8 cellular contexts compared by ENCODE assay signal in the genomic region with DNA sequence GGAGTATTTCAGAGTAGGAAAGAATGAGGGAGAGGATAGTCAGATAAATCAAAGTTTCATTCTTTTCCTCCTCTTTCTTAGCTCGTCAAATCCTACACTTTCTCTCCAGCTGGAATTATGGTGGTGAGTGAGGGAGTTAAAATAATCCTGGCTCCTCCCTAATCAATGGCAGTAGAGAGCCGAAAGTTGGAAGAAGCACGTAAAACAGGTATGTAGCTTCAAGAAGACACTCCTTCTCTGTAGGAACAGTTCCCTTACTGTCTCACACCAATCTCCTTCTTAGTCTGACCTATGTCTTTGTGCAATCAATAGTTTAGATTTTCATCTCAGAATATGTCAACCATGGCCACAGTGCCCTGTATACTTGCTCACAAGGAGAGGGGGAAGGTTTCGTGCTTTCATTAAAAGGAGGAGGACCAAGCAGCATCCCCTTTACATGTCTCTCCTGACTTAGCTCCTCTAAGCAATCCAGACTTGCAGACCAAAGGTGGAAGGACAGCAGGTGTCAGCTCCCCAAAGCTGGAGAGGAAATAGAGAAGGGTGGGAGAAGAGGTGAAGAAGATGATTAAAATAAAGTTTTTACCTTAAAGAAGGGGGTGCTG. TPM values are rescaled to one million over a fixed set of nuclear protein-coding genes. Genes with fewer than 3 reads are reported as not detected.
A peak's percentile ranks its signal among the peaks of the same experiment; 100 is the strongest.
DNase-seq lines count a peak whose midpoint lies in the region; ATAC-seq and TF ChIP-seq lines count a peak whose summit lies in the region.

No MANE protein-coding gene starts in this region.

- no TSS peak for BruUV-seq in Panc1 (replicated peaks; lab: Mats Ljungman, UMichigan)

- no peak for DNase-seq in GM06990 (ENCODE audit: extremely low read depth, insufficient read length)
- no peak for DNase-seq in Panc1 (ENCODE audit: low read depth, low spot score)
- no peak for DNase-seq in epithelial cell of esophagus (ENCODE audit: low read depth)
- DNase-seq in erythroblast (lab: John Stamatoyannopoulos, UW), result no peak
- no peak for DNase-seq in DMS153 treated with DMSO at 0.1 percent for 48 hours (lab: John Stamatoyannopoulos, UW; ENCODE audit: unreplicated experiment)

- TF ChIP-seq POLR2A in erythroblast (IDR thresholded peaks at IDR 0.05; ENCODE audit: low read length), result no peak

- H3K27ac ChIP-seq in Panc1 (ENCODE audit: low read length) (peak overlapping the region; percentile 90), parathyroid adenoma (peak overlapping the region; percentile 95)

- peak overlapping the region; percentile 85 for H2AFZ ChIP-seq in parathyroid adenoma

- H3K4me2 ChIP-seq in parathyroid adenoma (ENCODE audit: low read length), result peak overlapping the region; percentile 63

- in situ Hi-C loops in Panc1 (cut with HindIII; ENCODE audit: low pct_unique_long_range_greater_than_20kb, low sequenced_read_pairs), result no loop called here

- H3K9me3 ChIP-seq in Panc1 (ENCODE audit: control insufficient read depth, insufficient read depth, low read depth, low read length) (no peaks in the 10 kb centered on the region), parathyroid adenoma (ENCODE audit: control insufficient read depth, low read length) (no peaks in the 10 kb centered on the region)

- intact Hi-C loops in Panc1 (cut with micrococcal nuclease; ENCODE audit: unreplicated experiment), result no loop called here

- H3K4me1 ChIP-seq in Panc1 (ENCODE audit: control insufficient read depth, insufficient read depth, low read length), result peaks cover 7% of the 10 kb centered on the region
- H3K4me1 ChIP-seq in parathyroid adenoma, result peaks cover 11% of the 10 kb centered on the region

- CTCF ChIA-PET in Panc1 (lab: Charles Lee), result interaction anchor here (0.5 to 1.5 kb wide), 6 partner anchors 9 to 750 kb away, joined by 3 to 13 read pairs (median 5); no protein-coding TSS in a partner anchor

- H3K4me3 ChIP-seq in GM06990 (replicated peaks; ENCODE audit: low read depth, low read length), result peak overlapping the region; percentile 60
- peak overlapping the region; percentile 91 to 95 for H3K4me3 ChIP-seq in Panc1 (ENCODE audit: low read depth in 2 of 2, low read length in 2 of 2)
- peak overlapping the region; percentile 73 for H3K4me3 ChIP-seq in epithelial cell of esophagus (ENCODE audit: low read length)
- H3K4me3 ChIP-seq in parathyroid adenoma (ENCODE audit: low read depth, low read length), result peak overlapping the region; percentile 78

- TF ChIP-seq CTCF in GM06990 (IDR thresholded peaks at IDR 0.05; ENCODE audit: insufficient read depth, low read length, poor library complexity, severe bottlenecking), result no peak
- no peak for TF ChIP-seq CTCF in Panc1 (IDR thresholded peaks at IDR 0.05)
- no peak for TF ChIP-seq CTCF in epithelial cell of esophagus (IDR thresholded peaks at IDR 0.05; ENCODE audit: insufficient read depth, low read depth, low read length, missing control alignments)
- no peak for TF ChIP-seq CTCF in parathyroid adenoma (IDR thresholded peaks at IDR 0.05)

- 0 out of 2 replicates have a peak, but pooled peaks have one; percentile 7 for ATAC-seq in Panc1
- ATAC-seq in GM19035 (IDR thresholded peaks at IDR 0.05; ENCODE audit: unreplicated experiment), result no peak
- ATAC-seq in GM18868 (IDR thresholded peaks at IDR 0.05; ENCODE audit: unreplicated experiment), result no peak

- no peaks in the 10 kb centered on the region for H3K27me3 ChIP-seq in GM06990 (replicated peaks; ENCODE audit: control insufficient read depth, insufficient read depth, low read length)
- H3K27me3 ChIP-seq in Panc1 (ENCODE audit: control insufficient read depth, insufficient read depth, low read length), result no peaks in the 10 kb centered on the region
- H3K27me3 ChIP-seq in parathyroid adenoma (ENCODE audit: control insufficient read depth, insufficient read depth, low read length), result no peaks in the 10 kb centered on the region

- peak overlapping the region; percentile 11 for H3K9ac ChIP-seq in parathyroid adenoma

- POLR2A ChIA-PET in Panc1 (lab: Charles Lee), result interaction anchor here (0.6 to 1.1 kb wide), 7 partner anchors 12 to 667 kb away, joined by 3 to 11 read pairs (median 5); no protein-coding TSS in a partner anchor

- peaks cover 5% of the 10 kb centered on the region for H3K79me2 ChIP-seq in parathyroid adenoma

- H3K36me3 ChIP-seq in GM06990 (ENCODE audit: control insufficient read depth, insufficient read depth, low read length), result no peaks in the 10 kb centered on the region
- no peaks in the 10 kb centered on the region for H3K36me3 ChIP-seq in Panc1 (ENCODE audit: control insufficient read depth, insufficient read depth, low read length)
- H3K36me3 ChIP-seq in parathyroid adenoma (ENCODE audit: control insufficient read depth, insufficient read depth, low read length), result no peaks in the 10 kb centered on the region

RNA-seq across cellular contexts. Expression of a gene that starts 0.9 kb away (rescaled TPM):
- total RNA-seq in Panc1 (2021; ENCODE audit: unreplicated experiment), result 15.8 TPM
- 19.1 TPM for polyA plus RNA-seq in Panc1 (2012; ENCODE audit: insufficient read length)

RNA-seq across cellular contexts. Expression of a gene that starts 2.4 kb away (rescaled TPM):
- total RNA-seq in Panc1 (2021; ENCODE audit: unreplicated experiment), result 16.2 TPM
- polyA plus RNA-seq in Panc1 (2012; ENCODE audit: insufficient read length), result 15.3 TPM

RNA-seq across cellular contexts. Expression of a gene that starts 23.7 kb away (rescaled TPM):
- total RNA-seq in Panc1 (2021; ENCODE audit: unreplicated experiment), result 1.2 TPM
- polyA plus RNA-seq in Panc1 (2012; ENCODE audit: insufficient read length), result 2.2 TPM

RNA-seq across cellular contexts. Expression of a gene that starts 30.6 kb away (rescaled TPM):
- 0.46 TPM for total RNA-seq in Panc1 (2021; ENCODE audit: unreplicated experiment)
- 0.42 TPM for polyA plus RNA-seq in Panc1 (2012; ENCODE audit: insufficient read length)

RNA-seq across cellular contexts. Expression of a gene that starts 31.2 kb away (rescaled TPM):
- total RNA-seq in Panc1 (2021; ENCODE audit: unreplicated experiment), result 348 TPM
- 277 TPM for polyA plus RNA-seq in Panc1 (2012; ENCODE audit: insufficient read length)
